36 cellular contexts compared by ENCODE assay signal in the genomic region with DNA sequence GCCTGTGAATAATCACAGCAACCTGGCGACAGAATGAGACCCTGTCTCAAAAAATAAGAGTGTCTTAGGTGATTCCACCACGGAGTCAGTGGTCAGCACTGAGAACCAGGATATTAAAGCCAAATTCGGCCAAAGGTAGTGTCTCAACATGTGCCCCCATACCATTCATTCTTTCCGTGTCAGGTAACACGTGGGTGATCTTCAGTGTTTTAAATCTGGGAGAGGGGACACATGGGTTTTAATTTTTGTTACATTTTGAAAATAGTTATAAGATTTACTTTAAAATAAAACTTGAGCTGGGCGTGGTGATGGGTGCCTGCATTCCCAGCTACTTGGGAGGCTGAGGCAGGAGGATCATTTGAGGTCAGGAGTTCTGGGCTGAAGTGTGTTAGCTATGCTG. TPM values are rescaled to one million over a fixed set of nuclear protein-coding genes. Genes with fewer than 3 reads are reported as not detected.
"Had no signal": no experiment of that assay in that cellular context is flagged by ENCODE, and none has a peak within 500 bp of the region (broad histone marks: within the 10 kb centered on the region; RNA-seq: fewer than 3 reads in every experiment).

No MANE protein-coding gene starts in this region.

- DNase-seq: activated B cell treated with CpG ODN at 0.5 μM for 24 hours; activated CD4-positive, alpha-beta memory T cell treated with anti-CD3 and anti-CD28 coated beads, Interleukin-2, amount 10 ng/mL, durations not matched to agents 7 days and 5 days; activated CD4-positive, alpha-beta T cell treated with anti-CD3 and anti-CD28 coated beads for 4 hours; activated CD4-positive, alpha-beta T cell treated with anti-CD3 and anti-CD28 coated beads, Interleukin-2, amount 10 ng/mL, durations not matched to agents 24 days and 14 days; activated CD4-positive, alpha-beta T cell treated with anti-CD3 and anti-CD28 coated beads, Interleukin-2, amount 50 U/mL, for 1 hour; activated CD4-positive, alpha-beta T cell treated with anti-CD3 and anti-CD28 coated beads, Interleukin-2, amount 50 U/mL, for 4 hours; activated CD4-positive, CD25-positive, alpha-beta regulatory T cell treated with anti-CD3 and anti-CD28 coated beads, Interleukin-2, amount 50 U/mL, for 72 hours; activated CD8-positive, alpha-beta memory T cell treated with anti-CD3 and anti-CD28 coated beads for 24 hours; activated CD8-positive, alpha-beta memory T cell treated with anti-CD3 and anti-CD28 coated beads, Interleukin-2, amount 10 ng/mL, durations not matched to agents 7 days and 5 days; activated CD8-positive, alpha-beta memory T cell treated with anti-CD3 and anti-CD28 coated beads, Interleukin-2, amount 50 U/mL, for 48 hours; activated CD8-positive, alpha-beta T cell treated with anti-CD3 and anti-CD28 coated beads, Interleukin-2, amount 10 ng/mL, durations not matched to agents 7 days and 5 days; activated effector memory CD4-positive, alpha-beta T cell treated with Interleukin-2 at 50 U/mL for 16 hours; activated gamma-delta T cell; activated naive CD4-positive, alpha-beta T cell treated with anti-CD3 and anti-CD28 coated beads, Interleukin-2, amount 50 U/mL, for 16 hours; activated naive CD4-positive, alpha-beta T cell treated with Interleukin-2 at 50 U/mL for 16 hours; activated naive CD8-positive, alpha-beta T cell treated with anti-CD3 and anti-CD28 coated beads for 36 hours; activated T-cell treated with anti-CD3 and anti-CD28 coated beads, Interleukin-2, amount 50 U/mL, for 24 hours; activated T-cell treated with anti-CD3 and anti-CD28 coated beads, Interleukin-2, amount 50 U/mL, for 48 hours; adrenal gland; amniotic stem cell; aorta; body of pancreas; brain microvascular endothelial cell; central memory CD4-positive, alpha-beta T cell; T-helper 1 cell; T-helper 2 cell; T-helper 9 cell had no signal

- H3K4me1 Mint-ChIP-seq: activated B cell treated with CpG ODN at 0.5 μM for 24 hours; activated CD4-positive, alpha-beta memory T cell treated with anti-CD3 and anti-CD28 coated beads, Interleukin-2, amount 10 ng/mL, durations not matched to agents 7 days and 5 days; activated CD4-positive, alpha-beta T cell treated with anti-CD3 and anti-CD28 coated beads, Interleukin-2, amount 10 ng/mL, durations not matched to agents 24 days and 14 days; activated CD8-positive, alpha-beta memory T cell treated with anti-CD3 and anti-CD28 coated beads, Interleukin-2, amount 10 ng/mL, durations not matched to agents 7 days and 5 days; activated naive CD8-positive, alpha-beta T cell treated with anti-CD3 and anti-CD28 coated beads for 36 hours had no signal

- H3K4me1 ChIP-seq: adrenal gland had no signal

- FAIRE-seq: astrocyte, TTC549 had no signal

- H3K9me3 ChIP-seq: adrenal gland, body of pancreas, breast epithelium had no signal

- H3K27ac Mint-ChIP-seq: activated B cell treated with CpG ODN at 0.5 μM for 24 hours; activated CD4-positive, alpha-beta memory T cell treated with anti-CD3 and anti-CD28 coated beads, Interleukin-2, amount 10 ng/mL, durations not matched to agents 7 days and 5 days; activated CD4-positive, alpha-beta T cell treated with anti-CD3 and anti-CD28 coated beads, Interleukin-2, amount 10 ng/mL, durations not matched to agents 24 days and 14 days; activated CD8-positive, alpha-beta memory T cell treated with anti-CD3 and anti-CD28 coated beads, Interleukin-2, amount 10 ng/mL, durations not matched to agents 7 days and 5 days; activated CD8-positive, alpha-beta T cell treated with anti-CD3 and anti-CD28 coated beads, Interleukin-2, amount 10 ng/mL, durations not matched to agents 7 days and 5 days; activated naive CD4-positive, alpha-beta T cell treated with anti-CD3 and anti-CD28 coated beads, Interleukin-2, amount 50 U/mL, for 72 hours; activated naive CD8-positive, alpha-beta T cell treated with anti-CD3 and anti-CD28 coated beads for 36 hours; activated T-cell treated with anti-CD3 and anti-CD28 coated beads, Interleukin-2, amount 50 U/mL, for 24 hours; activated T-helper 2 cell treated with anti-CD3 and anti-CD28 coated beads, Interferon-gamma antibody, Interleukin-2, Interleukin-4, amounts not matched to agents 10 μg/mL and 5 μg/mL and 100 μg/mL, durations not matched to agents 14 hours and 24 hours and 36 hours; T-helper 1 cell treated with Interleukin-12 subunit alpha and Interleukin-12 subunit beta and Interleukin-4 antibody, amounts not matched to agents 30 μg/mL and 1 μg/mL, for 36 hours; T-helper 2 cell treated with Interferon-gamma antibody and Interleukin-4, amounts not matched to agents 5 μg/mL and 100 μg/mL, for 36 hours had no signal

- H3K36me3 Mint-ChIP-seq: activated CD8-positive, alpha-beta memory T cell treated with anti-CD3 and anti-CD28 coated beads, Interleukin-2, amount 10 ng/mL, durations not matched to agents 7 days and 5 days; activated naive CD4-positive, alpha-beta T cell treated with anti-CD3 and anti-CD28 coated beads, Interleukin-2, amount 50 U/mL, for 72 hours; activated naive CD8-positive, alpha-beta T cell treated with anti-CD3 and anti-CD28 coated beads for 36 hours had no signal

- H3K4me3 ChIP-seq: adrenal gland, body of pancreas, breast epithelium had no signal

- H3K9me3 Mint-ChIP-seq: activated B cell treated with CpG ODN at 0.5 μM for 24 hours; activated CD4-positive, alpha-beta memory T cell treated with anti-CD3 and anti-CD28 coated beads, Interleukin-2, amount 10 ng/mL, durations not matched to agents 7 days and 5 days; activated CD4-positive, alpha-beta T cell treated with anti-CD3 and anti-CD28 coated beads, Interleukin-2, amount 10 ng/mL, durations not matched to agents 24 days and 14 days; activated naive CD8-positive, alpha-beta T cell treated with anti-CD3 and anti-CD28 coated beads for 36 hours; activated T-cell treated with anti-CD3 and anti-CD28 coated beads, Interleukin-2, amount 50 U/mL, for 24 hours; activated T-helper 2 cell treated with anti-CD3 and anti-CD28 coated beads, Interferon-gamma antibody, Interleukin-2, Interleukin-4, amounts not matched to agents 10 μg/mL and 5 μg/mL and 100 μg/mL, durations not matched to agents 14 hours and 24 hours and 36 hours; T-helper 1 cell treated with Interleukin-12 subunit alpha and Interleukin-12 subunit beta and Interleukin-4 antibody, amounts not matched to agents 30 μg/mL and 1 μg/mL, for 36 hours; T-helper 2 cell treated with Interferon-gamma antibody and Interleukin-4, amounts not matched to agents 5 μg/mL and 100 μg/mL, for 36 hours had no signal

- H3K27me3 ChIP-seq: body of pancreas, brain microvascular endothelial cell, breast epithelium had no signal

- H3K4me3 Mint-ChIP-seq: activated B cell treated with CpG ODN at 0.5 μM for 24 hours; activated CD4-positive, alpha-beta memory T cell treated with anti-CD3 and anti-CD28 coated beads, Interleukin-2, amount 10 ng/mL, durations not matched to agents 7 days and 5 days; activated CD4-positive, alpha-beta T cell treated with anti-CD3 and anti-CD28 coated beads, Interleukin-2, amount 10 ng/mL, durations not matched to agents 24 days and 14 days; activated CD8-positive, alpha-beta memory T cell treated with anti-CD3 and anti-CD28 coated beads, Interleukin-2, amount 10 ng/mL, durations not matched to agents 7 days and 5 days; activated CD8-positive, alpha-beta T cell treated with anti-CD3 and anti-CD28 coated beads, Interleukin-2, amount 10 ng/mL, durations not matched to agents 7 days and 5 days; activated naive CD8-positive, alpha-beta T cell treated with anti-CD3 and anti-CD28 coated beads for 36 hours; activated T-cell treated with anti-CD3 and anti-CD28 coated beads, Interleukin-2, amount 50 U/mL, for 24 hours; T-helper 1 cell treated with Interleukin-12 subunit alpha and Interleukin-12 subunit beta and Interleukin-4 antibody, amounts not matched to agents 30 μg/mL and 1 μg/mL, for 36 hours; T-helper 2 cell treated with Interferon-gamma antibody and Interleukin-4, amounts not matched to agents 5 μg/mL and 100 μg/mL, for 36 hours had no signal

- H3K27ac ChIP-seq: adrenal gland, body of pancreas, brain microvascular endothelial cell, VCaP had no signal

- H3K27me3 Mint-ChIP-seq: activated CD4-positive, alpha-beta memory T cell treated with anti-CD3 and anti-CD28 coated beads, Interleukin-2, amount 10 ng/mL, durations not matched to agents 7 days and 5 days; activated CD8-positive, alpha-beta memory T cell treated with anti-CD3 and anti-CD28 coated beads, Interleukin-2, amount 10 ng/mL, durations not matched to agents 7 days and 5 days had no signal

- H3K36me3 ChIP-seq: adrenal gland, brain microvascular endothelial cell, breast epithelium had no signal

RNA-seq across cellular contexts. Expression of gene TFAP2C, which starts 59.0 kb away (rescaled TPM):
- total RNA-seq: activated B cell treated with CpG ODN at 0.5 μM for 24 hours; activated CD4-positive, alpha-beta memory T cell treated with anti-CD3 and anti-CD28 coated beads, Interleukin-2, amount 10 ng/mL, durations not matched to agents 7 days and 5 days; activated CD4-positive, alpha-beta T cell treated with anti-CD3 and anti-CD28 coated beads, Interleukin-2, amount 10 ng/mL, durations not matched to agents 24 days and 14 days; activated CD8-positive, alpha-beta memory T cell treated with anti-CD3 and anti-CD28 coated beads, Interleukin-2, amount 10 ng/mL, durations not matched to agents 7 days and 5 days; activated CD8-positive, alpha-beta T cell treated with anti-CD3 and anti-CD28 coated beads, Interleukin-2, amount 10 ng/mL, durations not matched to agents 7 days and 5 days; activated naive CD4-positive, alpha-beta T cell treated with anti-CD3 and anti-CD28 coated beads, Interleukin-2, amount 50 U/mL, for 72 hours; activated naive CD8-positive, alpha-beta T cell treated with anti-CD3 and anti-CD28 coated beads for 36 hours; activated T-helper 2 cell treated with anti-CD3 and anti-CD28 coated beads, Interferon-gamma antibody, Interleukin-2, Interleukin-4, amounts not matched to agents 10 μg/mL and 5 μg/mL and 100 μg/mL, durations not matched to agents 14 hours and 24 hours and 36 hours; cerebellum had no signal
- polyA plus RNA-seq: aorta had no signal
